ENCODE assay signal across 9 cellular contexts in the genomic region with DNA sequence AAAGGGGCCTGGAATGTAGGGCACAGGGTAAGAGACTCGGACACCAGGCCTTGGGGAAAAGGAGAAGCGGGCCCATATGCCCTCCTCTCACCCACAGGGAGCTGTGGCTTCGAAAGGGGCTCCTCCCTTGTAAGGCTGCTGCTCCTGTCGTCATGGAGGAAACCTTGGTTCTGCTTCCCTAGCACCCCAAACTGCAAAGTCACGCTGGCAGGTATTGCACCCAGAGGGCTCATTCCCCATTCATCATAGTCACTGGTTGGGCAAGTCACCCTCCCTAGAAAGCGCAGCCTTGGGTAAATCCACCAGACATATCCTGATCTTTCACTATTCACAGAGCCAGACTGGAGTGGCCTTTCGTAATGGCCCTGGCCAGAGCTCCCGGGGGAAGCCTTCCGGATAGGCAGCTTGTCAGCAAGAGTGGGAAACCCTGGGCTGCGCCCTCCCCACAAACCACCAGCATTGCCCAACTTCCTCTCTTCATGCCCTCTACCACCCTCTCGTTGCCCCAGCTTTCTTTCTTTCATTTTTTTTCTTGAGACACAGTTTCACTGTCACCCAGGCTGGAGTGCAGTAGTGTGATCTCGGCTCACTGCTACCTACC.
DNase-seq lines count a peak whose midpoint lies in the region; ATAC-seq, FAIRE-seq and TF ChIP-seq lines count a peak whose summit lies in the region.
"Had no signal": no experiment of that assay in that cellular context is flagged by ENCODE, and none has a peak within 500 bp of the region (broad histone marks: within the 10 kb centered on the region; RNA-seq: fewer than 3 reads in every experiment).

No MANE protein-coding gene starts in this region.

- no peak for TF ChIP-seq POLR2A in tibial nerve (IDR thresholded peaks at IDR 0.05)

- H3K9me3 Mint-ChIP-seq in naive thymus-derived CD8-positive, alpha-beta T cell = no peaks in the 10 kb centered on the region

- H3K27me3 Mint-ChIP-seq in naive thymus-derived CD8-positive, alpha-beta T cell = no peaks in the 10 kb centered on the region

- ATAC-seq in naive thymus-derived CD8-positive, alpha-beta T cell = peak; percentile 93 to 95

- H3K4me1 ChIP-seq in ascending aorta (no peaks in the 10 kb centered on the region), tibial nerve (peaks cover 0 to 31% (median 12%) of the 10 kb centered on the region in 4 donors)

- H3K4me3 ChIP-seq in GM12865 (ENCODE audit: low read depth, low read length) (no peak overlapping the region), ascending aorta (no peak overlapping the region), tibial nerve (no peak overlapping the region)

- no peaks in the 10 kb centered on the region for H3K9me3 ChIP-seq in ascending aorta
- H3K9me3 ChIP-seq in tibial nerve = no peaks in the 10 kb centered on the region

- peaks cover 0 to 5% of the 10 kb centered on the region in 2 donors for H3K36me3 ChIP-seq in ascending aorta
- H3K36me3 ChIP-seq in tibial nerve = peaks cover 0 to 11% (median 0%) of the 10 kb centered on the region in 3 donors

- TF ChIP-seq CTCF in GM12865 (IDR thresholded peaks at IDR 0.05; ENCODE audit: insufficient read depth, low read depth, low read length, missing control alignments) (no peak), ascending aorta (IDR thresholded peaks at IDR 0.05) (no peak), tibial nerve (IDR thresholded peaks at IDR 0.05) (peak in 1 of 5 experiments; percentile 11)

- H3K27ac Mint-ChIP-seq in naive thymus-derived CD8-positive, alpha-beta T cell = peak overlapping the region; percentile 13 to 80 (median 58)

- intact Hi-C loops in ascending aorta (cut with DNase I) = no loop called here

- H3K4me1 Mint-ChIP-seq in naive thymus-derived CD8-positive, alpha-beta T cell = peaks cover 13 to 67% (median 23%) of the 10 kb centered on the region in 4 donors

- FAIRE-seq in HTR-8/SVneo (lab: Jason Lieb, UNC) = no peak
- FAIRE-seq: astrocyte had no signal

- POLR2A ChIA-PET in naive thymus-derived CD8-positive, alpha-beta T cell (lab: Charles Lee) = interaction anchor here (0.5 to 0.9 kb wide), 3 partner anchors 11 to 110 kb away, joined by 3 to 4 read pairs (median 4); no protein-coding TSS in a partner anchor

- peak overlapping the region in 1 of 2 donors; percentile 0 for H3K27ac ChIP-seq in ascending aorta
- H3K27ac ChIP-seq in tibial nerve = peak overlapping the region in 2 of 4 donors; percentile 53 to 61

- peak in 1 of 2 donors; percentile 93 for TF ChIP-seq EP300 in tibial nerve (IDR thresholded peaks at IDR 0.05)

- H3K4me3 Mint-ChIP-seq in naive thymus-derived CD8-positive, alpha-beta T cell = peak overlapping the region; percentile 63 to 88 (median 85)

- DNase-seq in GM12865 (ENCODE audit: low read depth) = peak; percentile 70
- DNase-seq in SKM-1 (lab: John Stamatoyannopoulos, UW; ENCODE audit: unreplicated experiment) = peak; percentile 99
- peak; percentile 80 to 89 for DNase-seq in ascending aorta (ENCODE audit: low spot score in 2 of 2)
- peak in 9 of 10 donors; percentile 11 to 69 (median 61) for DNase-seq in naive thymus-derived CD8-positive, alpha-beta T cell
- peak; percentile 41 to 59 for DNase-seq in tibial nerve (ENCODE audit: low spot score in 2 of 2)
- DNase-seq in SHP77 (lab: John Stamatoyannopoulos, UW) = no peak
- no peak for DNase-seq in HTR-8/SVneo (ENCODE audit: insufficient read length, low spot score)
- DNase-seq in NCI-H1048 (lab: John Stamatoyannopoulos, UW) = no peak

- no peaks in the 10 kb centered on the region for H3K36me3 Mint-ChIP-seq in naive thymus-derived CD8-positive, alpha-beta T cell

- H3K27me3 ChIP-seq in ascending aorta = no peaks in the 10 kb centered on the region
- H3K27me3 ChIP-seq in tibial nerve = no peaks in the 10 kb centered on the region

- 60 to 69% methylated on average over 12 of the region's 12 CpGs for WGBS in tibial nerve, 2 donors

Comparison
In these comparisons a context has a peak if more than half of its experiments do, and no peak if none do; other contexts are left out.
1. DNase-seq: peak in GM12865 (single experiment), SKM-1 (single experiment), ascending aorta (2 of 2), naive thymus-derived CD8-positive, alpha-beta T cell (9 of 10) and tibial nerve (2 of 2); none in SHP77 (0 of 2), HTR-8/SVneo (single experiment) and NCI-H1048 (single experiment).